In genomic region chr17:44324571-44325275, GRCh38 we compare ENCODE assay signal across 8 cellular contexts. TPM values are rescaled to one million over a fixed set of nuclear protein-coding genes. Genes with fewer than 3 reads are reported as not detected.
DNase-seq lines count a peak whose midpoint lies in the region; ATAC-seq, FAIRE-seq and TF ChIP-seq lines count a peak whose summit lies in the region.

Gene SLC25A39, minus strand, starts transcription at chr17:44324823. Its CDS starts 1,261 bp downstream, at chr17:44323562.

- DNase-seq in ELF-1 (ENCODE audit: low read depth, low spot score): peak; percentile 94
- no peak for DNase-seq in H54 (ENCODE audit: insufficient read length, low spot score)
- peak; percentile 99 for DNase-seq in activated effector memory CD4-positive, alpha-beta T cell treated with anti-CD3 and anti-CD28 coated beads, Interleukin-2, amount 50 U/mL, for 16 hours
- peak; percentile 91 for DNase-seq in fibroblast of the aortic adventitia (ENCODE audit: low read depth)
- DNase-seq in nephron progenitor cell: peak; percentile 97
- peak; percentile 95 to 98 for DNase-seq in stimulated activated naive CD8-positive, alpha-beta T cell treated with anti-CD3 and anti-CD28 coated beads, Interleukin-15, amount 100 ng/mL, for 72 hours

- peaks cover 8% of the 10 kb centered on the region for H3K4me1 ChIP-seq in Loucy (ENCODE audit: insufficient read depth, low read length, poor library complexity, severe bottlenecking)

- H3K4me3 ChIP-seq in Loucy (ENCODE audit: low read length, poor library complexity, severe bottlenecking) (peak within 1 kb of the TSS; percentile 77), fibroblast of the aortic adventitia (ENCODE audit: low read depth, low read length) (peak within 1 kb of the TSS; percentile 85)

- TF ChIP-seq POLR2A in H54 (IDR thresholded peaks at IDR 0.05; ENCODE audit: low read depth, low read length): peak; percentile 83
- peak; percentile 85 for TF ChIP-seq POLR2A in Raji (IDR thresholded peaks at IDR 0.05; ENCODE audit: insufficient read depth, low read depth, low read length)

- H3K4me3 Mint-ChIP-seq in nephron progenitor cell: peak within 1 kb of the TSS; percentile 83
- H3K4me3 Mint-ChIP-seq in stimulated activated naive CD8-positive, alpha-beta T cell treated with anti-CD3 and anti-CD28 coated beads, Interleukin-15, amount 100 ng/mL, for 72 hours: peak within 1 kb of the TSS; percentile 96 to 97

- no peaks in the 10 kb centered on the region for H4K20me1 ChIP-seq in Loucy (ENCODE audit: insufficient read depth, low read length, poor library complexity, severe bottlenecking)

- no peaks in the 10 kb centered on the region for H3K9me2 ChIP-seq in Loucy (replicated peaks; ENCODE audit: low read depth, low read length)

- H2AFZ ChIP-seq in Loucy (ENCODE audit: low read length): peak within 1 kb of the TSS; percentile 93

- H3K4me2 ChIP-seq in Loucy (ENCODE audit: low read depth, low read length, poor library complexity, severe bottlenecking): peak within 1 kb of the TSS; percentile 95

- peak; percentile 83 for ATAC-seq in stimulated activated naive CD8-positive, alpha-beta T cell treated with anti-CD3 and anti-CD28 coated beads, Interleukin-15, amount 100 ng/mL, for 72 hours

- peaks cover under 1% of the 10 kb centered on the region for H3K36me3 Mint-ChIP-seq in nephron progenitor cell (ENCODE audit: low read depth)

- no peaks in the 10 kb centered on the region for H3K9me3 ChIP-seq in Loucy (ENCODE audit: insufficient read depth, low read depth, low read length)

- H3K27me3 ChIP-seq in Loucy (ENCODE audit: insufficient read depth, low read length, poor library complexity, severe bottlenecking): no peaks in the 10 kb centered on the region

- peaks cover 9% of the 10 kb centered on the region; the same call in 1 of the 2 replicates for H3K36me3 ChIP-seq in Loucy (ENCODE audit: insufficient read depth, low read length)

- peaks cover 13% of the 10 kb centered on the region for H3K4me1 Mint-ChIP-seq in nephron progenitor cell
- peaks cover 37% of the 10 kb centered on the region for H3K4me1 Mint-ChIP-seq in stimulated activated naive CD8-positive, alpha-beta T cell treated with anti-CD3 and anti-CD28 coated beads, Interleukin-15, amount 100 ng/mL, for 72 hours

- no peaks in the 10 kb centered on the region for H3K9me3 Mint-ChIP-seq in nephron progenitor cell
- H3K9me3 Mint-ChIP-seq in stimulated activated naive CD8-positive, alpha-beta T cell treated with anti-CD3 and anti-CD28 coated beads, Interleukin-15, amount 100 ng/mL, for 72 hours: no peaks in the 10 kb centered on the region

- H3F3A ChIP-seq in Loucy (ENCODE audit: low read depth): no peaks in the 10 kb centered on the region

- no peak for FAIRE-seq in H54 (lab: Jason Lieb, UNC)

- TF ChIP-seq CTCF in Loucy (conservative IDR thresholded peaks at IDR 0.05; ENCODE audit: low read length) (no peak), fibroblast of the aortic adventitia (IDR thresholded peaks at IDR 0.05; ENCODE audit: insufficient read depth, low read length) (no peak), nephron progenitor cell (IDR thresholded peaks at IDR 0.05) (no peak)

- H3K27ac Mint-ChIP-seq in nephron progenitor cell: no peak within 1 kb of the TSS
- H3K27ac Mint-ChIP-seq in stimulated activated naive CD8-positive, alpha-beta T cell treated with anti-CD3 and anti-CD28 coated beads, Interleukin-15, amount 100 ng/mL, for 72 hours: peak within 1 kb of the TSS; percentile 95 to 97

- peaks cover 26% of the 10 kb centered on the region for H3K27me3 Mint-ChIP-seq in nephron progenitor cell (ENCODE audit: low read depth, poor library complexity)
- H3K27me3 Mint-ChIP-seq in stimulated activated naive CD8-positive, alpha-beta T cell treated with anti-CD3 and anti-CD28 coated beads, Interleukin-15, amount 100 ng/mL, for 72 hours: no peaks in the 10 kb centered on the region

- peak within 1 kb of the TSS; percentile 77 for H3K9ac ChIP-seq in Loucy (ENCODE audit: low read depth, low read length, poor library complexity, severe bottlenecking)

- peaks cover 12% of the 10 kb centered on the region for H3K79me2 ChIP-seq in Loucy (ENCODE audit: insufficient read depth, low read length)

RNA-seq across cellular contexts. Expression of gene SLC25A39, which starts in this region (rescaled TPM):
- total RNA-seq in fibroblast of the aortic adventitia (ENCODE audit: low replicate concordance): 61.5 and 62.7 TPM in 2 replicates
